Comparison of ENCODE assay signal across 15 cellular contexts in genomic region chr1:29754608-29755375, GRCh38.
A peak's percentile ranks its signal among the peaks of the same experiment; 100 is the strongest.
DNase-seq lines count a peak whose midpoint lies in the region; ATAC-seq, FAIRE-seq and TF ChIP-seq lines count a peak whose summit lies in the region.
"Had no signal": no experiment of that assay in that cellular context is flagged by ENCODE, and none has a peak within 500 bp of the region (broad histone marks: within the 10 kb centered on the region; RNA-seq: fewer than 3 reads in every experiment).

No MANE protein-coding gene starts in this region.

- H3K9me3 ChIP-seq in H9 (ENCODE audit: control insufficient read depth, low read depth, low read length) = no peaks in the 10 kb centered on the region
- H3K9me3 ChIP-seq in lung (ENCODE audit: control insufficient read depth in 2 of 2, insufficient read depth in 1 of 2, low read length in 1 of 2) = no peaks in the 10 kb centered on the region
- H3K9me3 ChIP-seq: HAP-1, MG63 had no signal

- H3K18ac ChIP-seq in H9 (ENCODE audit: insufficient read length, low read depth, low read length) = no peak overlapping the region

- no peak overlapping the region for H3T11ph ChIP-seq in H9 (ENCODE audit: low read length)

- H3K4me3 Mint-ChIP-seq in H9 = no peak overlapping the region; a peak in 1 of 5 replicates
- H3K4me3 Mint-ChIP-seq: CD8-positive, alpha-beta T cell had no signal

- peak; percentile 73 for FAIRE-seq in bronchial epithelial cell (lab: Jason Lieb, UNC)

- DNase-seq in H9 (peak; percentile 6), bronchial epithelial cell (ENCODE audit: low read depth) (no peak), lung (ENCODE audit: low spot score) (peak; percentile 18), substantia nigra (lab: John Stamatoyannopoulos, UW) (peak in 1 of 49 donors; percentile 8), 8988T (no peak)
- DNase-seq in stimulated activated naive CD8-positive, alpha-beta T cell treated with anti-CD3 and anti-CD28 coated beads, Interleukin-15, Interleukin-2, amounts not matched to agents 100 U/mL and 50 U/mL, for 24 hours = no peak
- DNase-seq in activated CD4-positive, alpha-beta T cell treated with anti-CD3 and anti-CD28 coated beads, Interleukin-2, amount 50 U/mL, for 4 hours = no peak
- DNase-seq: GF-D8, NCI-H1930, NCI-H510A, SHP77 treated with DMSO at 0.1 percent for 48 hours had no signal

- no peak overlapping the region for H3K14ac ChIP-seq in H9 (ENCODE audit: insufficient read depth, low read length)

- no peak overlapping the region for H3K56ac ChIP-seq in H9 (ENCODE audit: insufficient read length, low read depth, low read length)

- H3K27ac ChIP-seq in H9 (ENCODE audit: insufficient read length, low read depth, low read length) = no peak overlapping the region
- no peak overlapping the region for H3K27ac ChIP-seq in lung (ENCODE audit: low read depth in 1 of 2, low read length in 1 of 2)
- peak overlapping the region; percentile 23 for H3K27ac ChIP-seq in substantia nigra (ENCODE audit: low read depth, low read length, poor library complexity, severe bottlenecking)
- H3K27ac ChIP-seq: KMS-11 had no signal

- H3K36me3 ChIP-seq in bronchial epithelial cell (ENCODE audit: control insufficient read depth, insufficient read depth, low read length) = no peaks in the 10 kb centered on the region
- no peaks in the 10 kb centered on the region for H3K36me3 ChIP-seq in lung (ENCODE audit: control insufficient read depth in 2 of 2, insufficient read depth in 2 of 2, low read length in 2 of 2)
- H3K36me3 ChIP-seq: HAP-1, MG63 had no signal

- H3K9me3 Mint-ChIP-seq in H9 = no peaks in the 10 kb centered on the region
- H3K9me3 Mint-ChIP-seq: CD8-positive, alpha-beta T cell had no signal

- TF ChIP-seq CTCF in H9 (conservative IDR thresholded peaks at IDR 0.05) = no peak
- TF ChIP-seq CTCF in bronchial epithelial cell (IDR thresholded peaks at IDR 0.05; ENCODE audit: insufficient read depth, low read length, severe bottlenecking) = no peak
- no peak for TF ChIP-seq CTCF in lung (IDR thresholded peaks at IDR 0.05; ENCODE audit: control extremely low read depth, extremely low read depth)

- H3K4me1 ChIP-seq in H9 (ENCODE audit: insufficient read depth, low read length) (no peaks in the 10 kb centered on the region), lung (ENCODE audit: control insufficient read depth in 2 of 2, insufficient read depth in 2 of 2, low read length in 2 of 2) (no peaks in the 10 kb centered on the region)
- H3K4me1 ChIP-seq: HAP-1 had no signal

- H3K4ac ChIP-seq in H9 (ENCODE audit: low read depth, low read length) = no peak overlapping the region

- H3K27me3 Mint-ChIP-seq in H9 (ENCODE audit: low read depth) = peaks cover 5% of the 10 kb centered on the region

- H3K4me2 ChIP-seq in H9 (ENCODE audit: insufficient read depth, insufficient read length, low read length) = no peak overlapping the region
- H3K4me2 ChIP-seq: KMS-11 had no signal

- H3K4me1 Mint-ChIP-seq in H9 = no peaks in the 10 kb centered on the region; a peak in 1 of 4 replicates

- no peak for ATAC-seq in lung (ENCODE audit: insufficient read depth, low FRiP score)
- no peak for ATAC-seq in stimulated activated naive CD8-positive, alpha-beta T cell treated with anti-CD3 and anti-CD28 coated beads, Interleukin-15, Interleukin-2, amounts not matched to agents 100 U/mL and 50 U/mL, for 24 hours
- ATAC-seq: CD8-positive, alpha-beta T cell had no signal

- no peaks in the 10 kb centered on the region for H3K23me2 ChIP-seq in H9 (ENCODE audit: insufficient read length, low read depth, low read length, poor library complexity, severe bottlenecking)

- H4K20me1 ChIP-seq in H9 (ENCODE audit: control insufficient read depth, insufficient read depth, insufficient read length) = no peaks in the 10 kb centered on the region

- H3K4me3 ChIP-seq in bronchial epithelial cell (ENCODE audit: low read depth, low read length) (no peak overlapping the region), lung (no peak overlapping the region)
- H3K4me3 ChIP-seq: HAP-1, MG63 had no signal

- H4K91ac ChIP-seq in H9 (ENCODE audit: insufficient read length, low read depth, low read length) = no peak overlapping the region

- H3K36me3 Mint-ChIP-seq in H9 (ENCODE audit: insufficient read depth in 1 of 3, low read depth in 3 of 3) = no peaks in the 10 kb centered on the region
- H3K36me3 Mint-ChIP-seq: CD8-positive, alpha-beta T cell had no signal

- H3K23ac ChIP-seq in H9 (ENCODE audit: insufficient read length, low read depth, low read length) = no peak overlapping the region

- no peak overlapping the region for H2BK20ac ChIP-seq in H9 (ENCODE audit: low read depth, low read length, poor library complexity, severe bottlenecking)

- H4K5ac ChIP-seq in H9 (ENCODE audit: insufficient read length, low read depth, low read length) = no peak overlapping the region

- H3K9ac ChIP-seq in H9 (ENCODE audit: extremely low read depth, insufficient read length, low read length) = no peak overlapping the region
- H3K9ac ChIP-seq: KMS-11 had no signal

- peak overlapping the region in 1 of 3 experiments; percentile 44; a peak in 1 of 7 replicates for H3K27ac Mint-ChIP-seq in H9
- H3K27ac Mint-ChIP-seq: CD8-positive, alpha-beta T cell had no signal

- no peak overlapping the region for H2BK12ac ChIP-seq in H9 (ENCODE audit: insufficient read length, low read depth, low read length)

- H4K8ac ChIP-seq in H9 (replicated peaks; ENCODE audit: insufficient read length, low read depth, low read length) = no peak overlapping the region

- no peaks in the 10 kb centered on the region for H3K79me2 ChIP-seq in H9 (ENCODE audit: insufficient read depth, low read length)

- H3K79me1 ChIP-seq in H9 (ENCODE audit: insufficient read depth, low read depth, low read length, poor library complexity, severe bottlenecking) = no peaks in the 10 kb centered on the region

- H2BK15ac ChIP-seq in H9 (ENCODE audit: low read depth, low read length) = no peak overlapping the region

- H2AK5ac ChIP-seq in H9 (ENCODE audit: insufficient read length, low read length) = no peak overlapping the region

- no peak overlapping the region for H2AFZ ChIP-seq in H9 (ENCODE audit: low read length)

- H2BK120ac ChIP-seq in H9 (ENCODE audit: low read depth, low read length, poor library complexity, severe bottlenecking) = no peak overlapping the region

- WGBS in H9 (ENCODE audit: extremely low coverage, insufficient read length, low lambda C conversion rate) = no CpG with 5 or more reads among the region's 14 CpGs
- 80 to 85% methylated on average over 14 of the region's 14 CpGs for WGBS in lung, 2 donors

- H3K27me3 ChIP-seq in H9 (ENCODE audit: insufficient read depth, low read length) (no peaks in the 10 kb centered on the region), bronchial epithelial cell (ENCODE audit: control insufficient read depth, insufficient read depth, low read length) (no peaks in the 10 kb centered on the region), lung (ENCODE audit: control insufficient read depth, insufficient read depth) (no peaks in the 10 kb centered on the region)
- H3K27me3 ChIP-seq: MG63 had no signal

- no peak overlapping the region for H2BK5ac ChIP-seq in H9 (ENCODE audit: insufficient read length, low read length)

Comparison
In these comparisons a context has a peak if more than half of its experiments do, and no peak if none do; other contexts are left out.
1. DNase-seq: peak in H9 (single experiment) and lung (single experiment); none in bronchial epithelial cell (single experiment), stimulated activated naive CD8-positive, alpha-beta T cell treated with anti-CD3 and anti-CD28 coated beads, Interleukin-15, Interleukin-2, amounts not matched to agents 100 U/mL and 50 U/mL, for 24 hours (single experiment), 8988T (single experiment) and activated CD4-positive, alpha-beta T cell treated with anti-CD3 and anti-CD28 coated beads, Interleukin-2, amount 50 U/mL, for 4 hours (0 of 2).